Comparison of ENCODE assay signal across 19 cellular contexts in the genomic region with DNA sequence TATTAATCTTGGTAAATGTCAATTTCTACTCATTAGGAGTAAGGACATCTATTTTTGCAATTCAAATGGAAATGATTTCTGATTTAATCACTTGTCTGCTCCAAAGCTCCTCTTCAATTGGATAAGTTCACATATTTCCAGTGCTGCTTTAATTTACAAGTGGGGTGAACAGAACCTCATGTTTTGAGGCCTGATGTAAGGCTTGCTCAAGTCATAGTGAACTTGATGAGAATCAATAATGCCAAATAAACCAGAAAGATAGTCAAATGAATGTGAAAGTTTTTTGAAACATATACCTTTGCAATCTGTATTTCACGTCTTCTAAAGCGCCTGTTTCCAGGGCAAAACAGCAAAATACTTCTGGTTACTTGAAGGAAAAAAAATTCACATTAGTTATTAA. TPM values are rescaled to one million over a fixed set of nuclear protein-coding genes. Genes with fewer than 3 reads are reported as not detected.
DNase-seq lines count a peak whose midpoint lies in the region; ATAC-seq, FAIRE-seq and TF ChIP-seq lines count a peak whose summit lies in the region.
"Had no signal": no experiment of that assay in that cellular context is flagged by ENCODE, and none has a peak within 500 bp of the region (broad histone marks: within the 10 kb centered on the region; RNA-seq: fewer than 3 reads in every experiment).

No MANE protein-coding gene starts in this region.

- WGBS in A549 (ENCODE audit: missing lambda C conversion rate), result 89% methylated on average over 2 of the region's 2 CpGs
- WGBS in mesenchymal stem cell, result 100% methylated on average over 2 of the region's 2 CpGs

- no peak overlapping the region for H3K23ac ChIP-seq in mesenchymal stem cell (ENCODE audit: low read length in 2 of 2)

- CTCF ChIA-PET in A549 (lab: Yijun Ruan, JAX), result no interaction called here

- H3K27ac ChIP-seq in A549, result no peak overlapping the region
- H3K27ac ChIP-seq in mesenchymal stem cell (ENCODE audit: low read length, poor library complexity, severe bottlenecking), result peak overlapping the region; percentile 40
- H3K27ac ChIP-seq: GM23248 had no signal

- H2AK5ac ChIP-seq in mesenchymal stem cell (ENCODE audit: low read length, severe bottlenecking), result no peak overlapping the region

- H3K36me3 ChIP-seq in adipocyte (ENCODE audit: control insufficient read depth, insufficient read depth, low read length, severe bottlenecking) (no peaks in the 10 kb centered on the region), mesenchymal stem cell (ENCODE audit: control insufficient read depth in 1 of 2, insufficient read depth in 2 of 2, low read depth in 1 of 2, low read length in 2 of 2) (no peaks in the 10 kb centered on the region)

- no peak for TF ChIP-seq EP300 in A549 (IDR thresholded peaks at IDR 0.05)

- H3K4ac ChIP-seq in mesenchymal stem cell (ENCODE audit: low read depth in 1 of 2, low read length in 2 of 2), result no peak overlapping the region

- no peak for FAIRE-seq in A549 (lab: Jason Lieb, UNC)
- FAIRE-seq: GM12892, H1 had no signal

- H2AFZ ChIP-seq in mesenchymal stem cell (ENCODE audit: low read depth, low read length), result no peak overlapping the region
- H2AFZ ChIP-seq: GM23248 had no signal

- H3K18ac ChIP-seq in mesenchymal stem cell (ENCODE audit: low read depth in 1 of 2, low read length in 2 of 2), result no peak overlapping the region

- H3K79me1 ChIP-seq in mesenchymal stem cell (replicated peaks; ENCODE audit: low read length, poor library complexity, severe bottlenecking), result no peaks in the 10 kb centered on the region

- no peak overlapping the region for H4K8ac ChIP-seq in mesenchymal stem cell (ENCODE audit: low read length)

- H2BK5ac ChIP-seq in mesenchymal stem cell (ENCODE audit: low read depth, low read length, poor library complexity, severe bottlenecking), result no peak overlapping the region

- H2BK12ac ChIP-seq in mesenchymal stem cell (ENCODE audit: low read length in 2 of 2), result no peak overlapping the region

- peaks cover 19% of the 10 kb centered on the region; the same call in 2 of the 3 replicates for H3K4me1 ChIP-seq in A549
- H3K4me1 ChIP-seq in adipocyte (ENCODE audit: control insufficient read depth, insufficient read depth, low read length), result peaks cover 36% of the 10 kb centered on the region
- H3K4me1 ChIP-seq in mesenchymal stem cell (ENCODE audit: control insufficient read depth, insufficient read depth, low read depth, low read length), result no peaks in the 10 kb centered on the region

- H3K4me2 ChIP-seq in A549 (0 out of 3 replicates have a peak overlapping the region, but pooled peaks have one; percentile 12), mesenchymal stem cell (ENCODE audit: low read length, poor library complexity, severe bottlenecking) (no peak overlapping the region)

- no peaks in the 10 kb centered on the region for H3K9me3 ChIP-seq in A549
- no peaks in the 10 kb centered on the region for H3K9me3 ChIP-seq in adipocyte (ENCODE audit: control insufficient read depth, low read length)
- no peaks in the 10 kb centered on the region for H3K9me3 ChIP-seq in mesenchymal stem cell (ENCODE audit: control insufficient read depth, low read length)

- no peak for TF ChIP-seq POLR2A in A549 (IDR thresholded peaks at IDR 0.05; ENCODE audit: low read length)

- no peak overlapping the region for H3K4me3 ChIP-seq in A549
- no peak overlapping the region for H3K4me3 ChIP-seq in adipocyte (ENCODE audit: low read length)
- H3K4me3 ChIP-seq in mesenchymal stem cell (ENCODE audit: insufficient read depth in 1 of 2, low read depth in 1 of 2, low read length in 2 of 2), result no peak overlapping the region
- H3K4me3 ChIP-seq: GM23248 had no signal

- H3K14ac ChIP-seq in mesenchymal stem cell (ENCODE audit: low read length in 2 of 2), result no peak overlapping the region

- TF ChIP-seq CTCF in A549 (IDR thresholded peaks at IDR 0.05), result no peak

- ATAC-seq in A549, result no peak
- no peak for ATAC-seq in HG02571 (IDR thresholded peaks at IDR 0.05; ENCODE audit: unreplicated experiment)
- ATAC-seq: HCT116 had no signal

- no peak overlapping the region for H4K91ac ChIP-seq in mesenchymal stem cell (ENCODE audit: low read length)

- no peak overlapping the region for H2BK15ac ChIP-seq in mesenchymal stem cell (ENCODE audit: low read depth, poor library complexity, severe bottlenecking)

- no peak overlapping the region for H2BK120ac ChIP-seq in mesenchymal stem cell (ENCODE audit: low read depth, low read length)

- no peak for DNase-seq in A549 (ENCODE audit: low read depth in 1 of 2, low spot score in 1 of 2)
- DNase-seq in adipocyte (ENCODE audit: low read depth), result no peak
- DNase-seq in mesenchymal stem cell, result no peak
- DNase-seq in NCI-H226, result no peak
- DNase-seq in activated gamma-delta T cell (lab: John Stamatoyannopoulos, UW), result no peak
- DNase-seq: 8988T; C1 segment of cervical spinal cord; Calu3; CD4-positive, alpha-beta memory T cell; COR-L47; DMS53; DMS79 treated with DMSO at 0.1 percent for 48 hours; GF-D8; H9 had no signal

- H3K27me3 ChIP-seq in adipocyte (replicated peaks; ENCODE audit: control insufficient read depth, insufficient read depth, low read length) (no peaks in the 10 kb centered on the region), mesenchymal stem cell (ENCODE audit: control insufficient read depth in 1 of 2, insufficient read depth in 1 of 2, low read length in 2 of 2) (no peaks in the 10 kb centered on the region)

- no peak for TF ChIP-seq RAD21 in A549 (conservative IDR thresholded peaks at IDR 0.05 in 1 of 2, IDR thresholded peaks at IDR 0.05 in 1 of 2)

- H3K9ac ChIP-seq in adipocyte (ENCODE audit: low read length) (peak overlapping the region; percentile 25), mesenchymal stem cell (ENCODE audit: low read length) (no peak overlapping the region)
- H3K9ac ChIP-seq: GM23248 had no signal

- POLR2A ChIA-PET in A549 (lab: Yijun Ruan, JAX), result no interaction called here

TF ChIP-seq in A549, 52 proteins besides CTCF, POLR2A, EP300 and RAD21:
- no peak for TF ChIP-seq HDAC2 (IDR thresholded peaks at IDR 0.05)
- no peak for TF ChIP-seq MYC (IDR thresholded peaks at IDR 0.05; ENCODE audit: borderline replicate concordance, low read length)
- TF ChIP-seq EHMT2 (IDR thresholded peaks at IDR 0.05; ENCODE audit: low read depth), result no peak
- TF ChIP-seq, protein P1, sequence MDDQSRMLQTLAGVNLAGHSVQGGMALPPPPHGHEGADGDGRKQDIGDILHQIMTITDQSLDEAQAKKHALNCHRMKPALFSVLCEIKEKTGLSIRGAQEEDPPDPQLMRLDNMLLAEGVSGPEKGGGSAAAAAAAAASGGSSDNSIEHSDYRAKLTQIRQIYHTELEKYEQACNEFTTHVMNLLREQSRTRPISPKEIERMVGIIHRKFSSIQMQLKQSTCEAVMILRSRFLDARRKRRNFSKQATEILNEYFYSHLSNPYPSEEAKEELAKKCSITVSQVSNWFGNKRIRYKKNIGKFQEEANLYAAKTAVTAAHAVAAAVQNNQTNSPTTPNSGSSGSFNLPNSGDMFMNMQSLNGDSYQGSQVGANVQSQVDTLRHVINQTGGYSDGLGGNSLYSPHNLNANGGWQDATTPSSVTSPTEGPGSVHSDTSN (IDR thresholded peaks at IDR 0.05), result no peak
- no peak for TF ChIP-seq NFE2L2 (conservative IDR thresholded peaks at IDR 0.05; ENCODE audit: low read length)
- TF ChIP-seq, protein P2, sequence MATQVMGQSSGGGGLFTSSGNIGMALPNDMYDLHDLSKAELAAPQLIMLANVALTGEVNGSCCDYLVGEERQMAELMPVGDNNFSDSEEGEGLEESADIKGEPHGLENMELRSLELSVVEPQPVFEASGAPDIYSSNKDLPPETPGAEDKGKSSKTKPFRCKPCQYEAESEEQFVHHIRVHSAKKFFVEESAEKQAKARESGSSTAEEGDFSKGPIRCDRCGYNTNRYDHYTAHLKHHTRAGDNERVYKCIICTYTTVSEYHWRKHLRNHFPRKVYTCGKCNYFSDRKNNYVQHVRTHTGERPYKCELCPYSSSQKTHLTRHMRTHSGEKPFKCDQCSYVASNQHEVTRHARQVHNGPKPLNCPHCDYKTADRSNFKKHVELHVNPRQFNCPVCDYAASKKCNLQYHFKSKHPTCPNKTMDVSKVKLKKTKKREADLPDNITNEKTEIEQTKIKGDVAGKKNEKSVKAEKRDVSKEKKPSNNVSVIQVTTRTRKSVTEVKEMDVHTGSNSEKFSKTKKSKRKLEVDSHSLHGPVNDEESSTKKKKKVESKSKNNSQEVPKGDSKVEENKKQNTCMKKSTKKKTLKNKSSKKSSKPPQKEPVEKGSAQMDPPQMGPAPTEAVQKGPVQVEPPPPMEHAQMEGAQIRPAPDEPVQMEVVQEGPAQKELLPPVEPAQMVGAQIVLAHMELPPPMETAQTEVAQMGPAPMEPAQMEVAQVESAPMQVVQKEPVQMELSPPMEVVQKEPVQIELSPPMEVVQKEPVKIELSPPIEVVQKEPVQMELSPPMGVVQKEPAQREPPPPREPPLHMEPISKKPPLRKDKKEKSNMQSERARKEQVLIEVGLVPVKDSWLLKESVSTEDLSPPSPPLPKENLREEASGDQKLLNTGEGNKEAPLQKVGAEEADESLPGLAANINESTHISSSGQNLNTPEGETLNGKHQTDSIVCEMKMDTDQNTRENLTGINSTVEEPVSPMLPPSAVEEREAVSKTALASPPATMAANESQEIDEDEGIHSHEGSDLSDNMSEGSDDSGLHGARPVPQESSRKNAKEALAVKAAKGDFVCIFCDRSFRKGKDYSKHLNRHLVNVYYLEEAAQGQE (IDR thresholded peaks at IDR 0.05), result no peak
- TF ChIP-seq NR3C1 (IDR thresholded peaks at IDR 0.05), result no peak
- TF ChIP-seq ZNF302 (CRISPR knock-in tag; IDR thresholded peaks at IDR 0.05), result no peak
- no peak for TF ChIP-seq RFX5 (IDR thresholded peaks at IDR 0.05)
- TF ChIP-seq, protein P3, sequence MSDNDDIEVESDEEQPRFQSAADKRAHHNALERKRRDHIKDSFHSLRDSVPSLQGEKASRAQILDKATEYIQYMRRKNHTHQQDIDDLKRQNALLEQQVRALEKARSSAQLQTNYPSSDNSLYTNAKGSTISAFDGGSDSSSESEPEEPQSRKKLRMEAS (IDR thresholded peaks at IDR 0.05), result no peak

RNA-seq across cellular contexts. Expression of gene ACOT12, which starts 15.4 kb away (rescaled TPM):
- polyA plus RNA-seq in A549 (2011; rRNA removed) (0.08 and 0.09 TPM in 2 replicates), A549 (2017; fragmentation: RNase III; extraction: RNeasy Plus Mini Kit Qiagen cat#74134 plus additional on column Dnase treatment) (not detected in 3 replicates)
- 0.08 TPM in 2 replicates for polyA plus RNA-seq in A549 (2012; cell fraction: cytosol; rRNA removed)
- 0.10 TPM in 1 of 2 replicates, not detected in the other for polyA plus RNA-seq in A549 (2012; cell fraction: nucleus; rRNA removed)
- not detected in 2 replicates for polyA minus RNA-seq in A549 (2011; rRNA and poly(A)+ RNA removed)
- 0.07 TPM for polyA plus RNA-seq in mesenchymal stem cell (2013, experiment 1 of 2)
- 0.18 TPM for polyA plus RNA-seq in mesenchymal stem cell (2013, experiment 2 of 2)
- polyA plus RNA-seq: CD4-positive, alpha-beta memory T cell; GM23248 had no signal
